ENCODE assay signal across 1 cellular context in genomic region chr2:70104231-70105111, GRCh38.
TF ChIP-seq lines count a peak whose summit lies in the region.

No MANE protein-coding gene starts in this region.

TF ChIP-seq in HepG2, 621 proteins besides CTCF, POLR2A, EP300 and RAD21 (continued from another document and continues in another):
- TF ChIP-seq, protein P1, sequence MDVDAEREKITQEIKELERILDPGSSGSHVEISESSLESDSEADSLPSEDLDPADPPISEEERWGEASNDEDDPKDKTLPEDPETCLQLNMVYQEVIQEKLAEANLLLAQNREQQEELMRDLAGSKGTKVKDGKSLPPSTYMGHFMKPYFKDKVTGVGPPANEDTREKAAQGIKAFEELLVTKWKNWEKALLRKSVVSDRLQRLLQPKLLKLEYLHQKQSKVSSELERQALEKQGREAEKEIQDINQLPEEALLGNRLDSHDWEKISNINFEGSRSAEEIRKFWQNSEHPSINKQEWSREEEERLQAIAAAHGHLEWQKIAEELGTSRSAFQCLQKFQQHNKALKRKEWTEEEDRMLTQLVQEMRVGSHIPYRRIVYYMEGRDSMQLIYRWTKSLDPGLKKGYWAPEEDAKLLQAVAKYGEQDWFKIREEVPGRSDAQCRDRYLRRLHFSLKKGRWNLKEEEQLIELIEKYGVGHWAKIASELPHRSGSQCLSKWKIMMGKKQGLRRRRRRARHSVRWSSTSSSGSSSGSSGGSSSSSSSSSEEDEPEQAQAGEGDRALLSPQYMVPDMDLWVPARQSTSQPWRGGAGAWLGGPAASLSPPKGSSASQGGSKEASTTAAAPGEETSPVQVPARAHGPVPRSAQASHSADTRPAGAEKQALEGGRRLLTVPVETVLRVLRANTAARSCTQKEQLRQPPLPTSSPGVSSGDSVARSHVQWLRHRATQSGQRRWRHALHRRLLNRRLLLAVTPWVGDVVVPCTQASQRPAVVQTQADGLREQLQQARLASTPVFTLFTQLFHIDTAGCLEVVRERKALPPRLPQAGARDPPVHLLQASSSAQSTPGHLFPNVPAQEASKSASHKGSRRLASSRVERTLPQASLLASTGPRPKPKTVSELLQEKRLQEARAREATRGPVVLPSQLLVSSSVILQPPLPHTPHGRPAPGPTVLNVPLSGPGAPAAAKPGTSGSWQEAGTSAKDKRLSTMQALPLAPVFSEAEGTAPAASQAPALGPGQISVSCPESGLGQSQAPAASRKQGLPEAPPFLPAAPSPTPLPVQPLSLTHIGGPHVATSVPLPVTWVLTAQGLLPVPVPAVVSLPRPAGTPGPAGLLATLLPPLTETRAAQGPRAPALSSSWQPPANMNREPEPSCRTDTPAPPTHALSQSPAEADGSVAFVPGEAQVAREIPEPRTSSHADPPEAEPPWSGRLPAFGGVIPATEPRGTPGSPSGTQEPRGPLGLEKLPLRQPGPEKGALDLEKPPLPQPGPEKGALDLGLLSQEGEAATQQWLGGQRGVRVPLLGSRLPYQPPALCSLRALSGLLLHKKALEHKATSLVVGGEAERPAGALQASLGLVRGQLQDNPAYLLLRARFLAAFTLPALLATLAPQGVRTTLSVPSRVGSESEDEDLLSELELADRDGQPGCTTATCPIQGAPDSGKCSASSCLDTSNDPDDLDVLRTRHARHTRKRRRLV (CRISPR knock-in tag; IDR thresholded peaks at IDR 0.05), result no peak
- TF ChIP-seq ZNF512B (CRISPR knock-in tag; IDR thresholded peaks at IDR 0.05; ENCODE audit: borderline replicate concordance) (no peak), PITX1 (CRISPR knock-in tag; IDR thresholded peaks at IDR 0.05) (no peak), ZNF12 (CRISPR knock-in tag; IDR thresholded peaks at IDR 0.05) (no peak), ZNF770 (CRISPR knock-in tag; IDR thresholded peaks at IDR 0.05) (no peak), FOXK1 (CRISPR knock-in tag; IDR thresholded peaks at IDR 0.05; ENCODE audit: borderline replicate concordance, low read depth) (peak; percentile 48; the same call in 1 of the 2 replicates), ZNF775 (CRISPR knock-in tag; IDR thresholded peaks at IDR 0.05; ENCODE audit: borderline replicate concordance) (no peak), MBNL3 (CRISPR knock-in tag; conservative IDR thresholded peaks at IDR 0.05) (no peak), ZSCAN30 (CRISPR knock-in tag; IDR thresholded peaks at IDR 0.05) (no peak), ZNF629 (CRISPR knock-in tag; conservative IDR thresholded peaks at IDR 0.05) (no peak), SETDB1 (CRISPR knock-in tag; IDR thresholded peaks at IDR 0.05; ENCODE audit: borderline replicate concordance) (no peak), DNMT1 (CRISPR knock-in tag; IDR thresholded peaks at IDR 0.05) (no peak), ZNF746 (CRISPR knock-in tag; IDR thresholded peaks at IDR 0.05) (no peak), ISX (CRISPR knock-in tag; conservative IDR thresholded peaks at IDR 0.05) (no peak), KAT7 (CRISPR knock-in tag; IDR thresholded peaks at IDR 0.05; ENCODE audit: borderline replicate concordance) (peak; percentile 69; the same call in 1 of the 2 replicates), ZNF790 (CRISPR knock-in tag; IDR thresholded peaks at IDR 0.05; ENCODE audit: borderline replicate concordance) (no peak), ZNF670 (CRISPR knock-in tag; IDR thresholded peaks at IDR 0.05; ENCODE audit: borderline replicate concordance) (peak; percentile 67; the same call in 1 of the 2 replicates), ZFP36L2 (CRISPR knock-in tag; IDR thresholded peaks at IDR 0.05) (no peak), MTF2 (CRISPR knock-in tag; IDR thresholded peaks at IDR 0.05; ENCODE audit: borderline replicate concordance) (no peak), JUND (CRISPR knock-in tag; IDR thresholded peaks at IDR 0.05) (no peak), HBP1 (CRISPR knock-in tag; IDR thresholded peaks at IDR 0.05; ENCODE audit: low read depth) (0 out of 2 replicates have a peak, but pooled peaks have one; percentile 56), IKZF1 (IDR thresholded peaks at IDR 0.05) (no peak), HMG20B (CRISPR knock-in tag; conservative IDR thresholded peaks at IDR 0.05) (no peak), RBFOX2 (IDR thresholded peaks at IDR 0.05; ENCODE audit: low read depth, low read length) (0 out of 2 replicates have a peak, but pooled peaks have one; percentile 38)
- TF ChIP-seq, protein P2, sequence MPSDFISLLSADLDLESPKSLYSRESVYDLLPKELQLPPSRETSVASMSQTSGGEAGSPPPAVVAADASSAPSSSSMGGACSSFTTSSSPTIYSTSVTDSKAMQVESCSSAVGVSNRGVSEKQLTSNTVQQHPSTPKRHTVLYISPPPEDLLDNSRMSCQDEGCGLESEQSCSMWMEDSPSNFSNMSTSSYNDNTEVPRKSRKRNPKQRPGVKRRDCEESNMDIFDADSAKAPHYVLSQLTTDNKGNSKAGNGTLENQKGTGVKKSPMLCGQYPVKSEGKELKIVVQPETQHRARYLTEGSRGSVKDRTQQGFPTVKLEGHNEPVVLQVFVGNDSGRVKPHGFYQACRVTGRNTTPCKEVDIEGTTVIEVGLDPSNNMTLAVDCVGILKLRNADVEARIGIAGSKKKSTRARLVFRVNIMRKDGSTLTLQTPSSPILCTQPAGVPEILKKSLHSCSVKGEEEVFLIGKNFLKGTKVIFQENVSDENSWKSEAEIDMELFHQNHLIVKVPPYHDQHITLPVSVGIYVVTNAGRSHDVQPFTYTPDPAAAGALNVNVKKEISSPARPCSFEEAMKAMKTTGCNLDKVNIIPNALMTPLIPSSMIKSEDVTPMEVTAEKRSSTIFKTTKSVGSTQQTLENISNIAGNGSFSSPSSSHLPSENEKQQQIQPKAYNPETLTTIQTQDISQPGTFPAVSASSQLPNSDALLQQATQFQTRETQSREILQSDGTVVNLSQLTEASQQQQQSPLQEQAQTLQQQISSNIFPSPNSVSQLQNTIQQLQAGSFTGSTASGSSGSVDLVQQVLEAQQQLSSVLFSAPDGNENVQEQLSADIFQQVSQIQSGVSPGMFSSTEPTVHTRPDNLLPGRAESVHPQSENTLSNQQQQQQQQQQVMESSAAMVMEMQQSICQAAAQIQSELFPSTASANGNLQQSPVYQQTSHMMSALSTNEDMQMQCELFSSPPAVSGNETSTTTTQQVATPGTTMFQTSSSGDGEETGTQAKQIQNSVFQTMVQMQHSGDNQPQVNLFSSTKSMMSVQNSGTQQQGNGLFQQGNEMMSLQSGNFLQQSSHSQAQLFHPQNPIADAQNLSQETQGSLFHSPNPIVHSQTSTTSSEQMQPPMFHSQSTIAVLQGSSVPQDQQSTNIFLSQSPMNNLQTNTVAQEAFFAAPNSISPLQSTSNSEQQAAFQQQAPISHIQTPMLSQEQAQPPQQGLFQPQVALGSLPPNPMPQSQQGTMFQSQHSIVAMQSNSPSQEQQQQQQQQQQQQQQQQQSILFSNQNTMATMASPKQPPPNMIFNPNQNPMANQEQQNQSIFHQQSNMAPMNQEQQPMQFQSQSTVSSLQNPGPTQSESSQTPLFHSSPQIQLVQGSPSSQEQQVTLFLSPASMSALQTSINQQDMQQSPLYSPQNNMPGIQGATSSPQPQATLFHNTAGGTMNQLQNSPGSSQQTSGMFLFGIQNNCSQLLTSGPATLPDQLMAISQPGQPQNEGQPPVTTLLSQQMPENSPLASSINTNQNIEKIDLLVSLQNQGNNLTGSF (CRISPR knock-in tag; IDR thresholded peaks at IDR 0.05), result no peak
- TF ChIP-seq, protein P3, sequence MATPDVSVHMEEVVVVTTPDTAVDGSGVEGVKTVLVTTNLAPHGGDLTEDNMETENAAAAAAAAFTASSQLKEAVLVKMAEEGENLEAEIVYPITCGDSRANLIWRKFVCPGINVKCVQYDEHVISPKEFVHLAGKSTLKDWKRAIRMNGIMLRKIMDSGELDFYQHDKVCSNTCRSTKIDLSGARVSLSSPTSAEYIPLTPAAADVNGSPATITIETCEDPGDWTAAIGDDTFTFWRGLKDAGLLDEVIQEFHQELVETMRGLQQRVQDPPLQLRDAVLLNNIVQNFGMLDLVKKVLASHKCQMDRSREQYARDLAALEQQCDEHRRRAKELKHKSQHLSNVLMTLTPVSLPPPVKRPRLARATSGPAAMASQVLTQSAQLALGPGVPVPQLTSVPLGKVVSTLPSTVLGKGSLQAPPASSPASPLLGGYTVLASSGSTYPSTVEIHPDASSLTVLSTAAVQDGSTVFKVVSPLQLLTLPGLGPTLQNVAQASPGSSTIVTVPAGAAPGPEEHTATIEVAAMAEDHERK (CRISPR knock-in tag; IDR thresholded peaks at IDR 0.05; ENCODE audit: low read depth), result no peak
- TF ChIP-seq, protein P4, sequence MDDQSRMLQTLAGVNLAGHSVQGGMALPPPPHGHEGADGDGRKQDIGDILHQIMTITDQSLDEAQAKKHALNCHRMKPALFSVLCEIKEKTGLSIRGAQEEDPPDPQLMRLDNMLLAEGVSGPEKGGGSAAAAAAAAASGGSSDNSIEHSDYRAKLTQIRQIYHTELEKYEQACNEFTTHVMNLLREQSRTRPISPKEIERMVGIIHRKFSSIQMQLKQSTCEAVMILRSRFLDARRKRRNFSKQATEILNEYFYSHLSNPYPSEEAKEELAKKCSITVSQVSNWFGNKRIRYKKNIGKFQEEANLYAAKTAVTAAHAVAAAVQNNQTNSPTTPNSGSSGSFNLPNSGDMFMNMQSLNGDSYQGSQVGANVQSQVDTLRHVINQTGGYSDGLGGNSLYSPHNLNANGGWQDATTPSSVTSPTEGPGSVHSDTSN (CRISPR knock-in tag; IDR thresholded peaks at IDR 0.05; ENCODE audit: borderline replicate concordance), result no peak
- TF ChIP-seq, protein P5, sequence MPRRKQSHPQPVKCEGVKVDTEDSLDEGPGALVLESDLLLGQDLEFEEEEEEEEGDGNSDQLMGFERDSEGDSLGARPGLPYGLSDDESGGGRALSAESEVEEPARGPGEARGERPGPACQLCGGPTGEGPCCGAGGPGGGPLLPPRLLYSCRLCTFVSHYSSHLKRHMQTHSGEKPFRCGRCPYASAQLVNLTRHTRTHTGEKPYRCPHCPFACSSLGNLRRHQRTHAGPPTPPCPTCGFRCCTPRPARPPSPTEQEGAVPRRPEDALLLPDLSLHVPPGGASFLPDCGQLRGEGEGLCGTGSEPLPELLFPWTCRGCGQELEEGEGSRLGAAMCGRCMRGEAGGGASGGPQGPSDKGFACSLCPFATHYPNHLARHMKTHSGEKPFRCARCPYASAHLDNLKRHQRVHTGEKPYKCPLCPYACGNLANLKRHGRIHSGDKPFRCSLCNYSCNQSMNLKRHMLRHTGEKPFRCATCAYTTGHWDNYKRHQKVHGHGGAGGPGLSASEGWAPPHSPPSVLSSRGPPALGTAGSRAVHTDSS (CRISPR knock-in tag; conservative IDR thresholded peaks at IDR 0.05), result no peak
- TF ChIP-seq, protein P6, sequence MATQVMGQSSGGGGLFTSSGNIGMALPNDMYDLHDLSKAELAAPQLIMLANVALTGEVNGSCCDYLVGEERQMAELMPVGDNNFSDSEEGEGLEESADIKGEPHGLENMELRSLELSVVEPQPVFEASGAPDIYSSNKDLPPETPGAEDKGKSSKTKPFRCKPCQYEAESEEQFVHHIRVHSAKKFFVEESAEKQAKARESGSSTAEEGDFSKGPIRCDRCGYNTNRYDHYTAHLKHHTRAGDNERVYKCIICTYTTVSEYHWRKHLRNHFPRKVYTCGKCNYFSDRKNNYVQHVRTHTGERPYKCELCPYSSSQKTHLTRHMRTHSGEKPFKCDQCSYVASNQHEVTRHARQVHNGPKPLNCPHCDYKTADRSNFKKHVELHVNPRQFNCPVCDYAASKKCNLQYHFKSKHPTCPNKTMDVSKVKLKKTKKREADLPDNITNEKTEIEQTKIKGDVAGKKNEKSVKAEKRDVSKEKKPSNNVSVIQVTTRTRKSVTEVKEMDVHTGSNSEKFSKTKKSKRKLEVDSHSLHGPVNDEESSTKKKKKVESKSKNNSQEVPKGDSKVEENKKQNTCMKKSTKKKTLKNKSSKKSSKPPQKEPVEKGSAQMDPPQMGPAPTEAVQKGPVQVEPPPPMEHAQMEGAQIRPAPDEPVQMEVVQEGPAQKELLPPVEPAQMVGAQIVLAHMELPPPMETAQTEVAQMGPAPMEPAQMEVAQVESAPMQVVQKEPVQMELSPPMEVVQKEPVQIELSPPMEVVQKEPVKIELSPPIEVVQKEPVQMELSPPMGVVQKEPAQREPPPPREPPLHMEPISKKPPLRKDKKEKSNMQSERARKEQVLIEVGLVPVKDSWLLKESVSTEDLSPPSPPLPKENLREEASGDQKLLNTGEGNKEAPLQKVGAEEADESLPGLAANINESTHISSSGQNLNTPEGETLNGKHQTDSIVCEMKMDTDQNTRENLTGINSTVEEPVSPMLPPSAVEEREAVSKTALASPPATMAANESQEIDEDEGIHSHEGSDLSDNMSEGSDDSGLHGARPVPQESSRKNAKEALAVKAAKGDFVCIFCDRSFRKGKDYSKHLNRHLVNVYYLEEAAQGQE (IDR thresholded peaks at IDR 0.05; ENCODE audit: borderline replicate concordance in 1 of 2, low read depth in 1 of 2, low read length in 2 of 2), result no peak
